12 cellular contexts compared by ENCODE assay signal in the genomic region with DNA sequence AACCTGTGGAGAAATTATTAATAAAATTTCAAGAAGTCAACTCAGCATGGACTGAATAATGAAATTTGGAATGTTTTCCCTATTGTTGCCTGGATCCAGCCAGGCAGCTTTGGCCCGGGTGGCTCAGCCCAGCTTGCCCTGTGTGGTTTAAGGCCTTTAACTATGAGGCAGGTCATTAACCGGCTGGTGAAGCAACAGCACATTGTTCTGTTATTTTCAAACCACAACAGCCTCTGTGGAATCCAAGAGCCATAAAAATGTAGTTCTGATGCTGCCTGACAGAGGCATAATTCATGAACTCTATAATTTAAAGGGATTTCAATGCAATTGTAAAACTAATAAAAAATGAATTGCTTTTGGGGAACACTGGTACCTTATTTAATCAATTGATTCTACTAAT.
A peak's percentile ranks its signal among the peaks of the same experiment; 100 is the strongest.
DNase-seq lines count a peak whose midpoint lies in the region; ATAC-seq, FAIRE-seq and TF ChIP-seq lines count a peak whose summit lies in the region.
"Had no signal": no experiment of that assay in that cellular context is flagged by ENCODE, and none has a peak within 500 bp of the region (broad histone marks: within the 10 kb centered on the region; RNA-seq: fewer than 3 reads in every experiment).

No MANE protein-coding gene starts in this region.

- no peak for TF ChIP-seq CTCF in astrocyte (IDR thresholded peaks at IDR 0.05; ENCODE audit: insufficient read depth, low read depth, low read length)

- H3K27me3 Mint-ChIP-seq in astrocyte (ENCODE audit: low read depth, unreplicated experiment): no peaks in the 10 kb centered on the region

- no peak for FAIRE-seq in astrocyte (lab: Jason Lieb, UNC)
- FAIRE-seq: H54, TTC549 had no signal

- H3K4me3 ChIP-seq in astrocyte (ENCODE audit: insufficient read depth, low read depth, low read length): no peak overlapping the region
- H3K4me3 ChIP-seq: hepatocyte had no signal

- H3K4me3 Mint-ChIP-seq in astrocyte (ENCODE audit: unreplicated experiment): no peak overlapping the region

- intact Hi-C loops in Right ventricle myocardium superior (cut with DNase I): no loop called here

- H3K27ac Mint-ChIP-seq in astrocyte (ENCODE audit: unreplicated experiment): peak overlapping the region; percentile 84

- H3K36me3 ChIP-seq in astrocyte (ENCODE audit: insufficient read depth, low read length): no peaks in the 10 kb centered on the region

- no peak overlapping the region for H2AFZ ChIP-seq in astrocyte (ENCODE audit: low read depth, low read length)
- H2AFZ ChIP-seq: hepatocyte had no signal

- H3K4me1 Mint-ChIP-seq in astrocyte (ENCODE audit: low read depth, unreplicated experiment): peaks cover 33% of the 10 kb centered on the region

- H3K4me2 ChIP-seq in astrocyte (ENCODE audit: low read length): peak overlapping the region; percentile 12
- H3K4me2 ChIP-seq: hepatocyte had no signal

- H3K79me2 ChIP-seq in astrocyte (ENCODE audit: insufficient read depth, low read length): no peaks in the 10 kb centered on the region
- H3K79me2 ChIP-seq: hepatocyte had no signal

- H3K9ac ChIP-seq in astrocyte (ENCODE audit: low read length): no peak overlapping the region

- peaks cover 18% of the 10 kb centered on the region for H3K4me1 ChIP-seq in astrocyte (ENCODE audit: insufficient read depth, low read length)

- no peaks in the 10 kb centered on the region for H3K9me3 Mint-ChIP-seq in astrocyte (ENCODE audit: unreplicated experiment)

- no peaks in the 10 kb centered on the region for H3K27me3 ChIP-seq in astrocyte (ENCODE audit: insufficient read depth, low read length)
- H3K27me3 ChIP-seq: hepatocyte had no signal

- H3K27ac ChIP-seq in astrocyte (ENCODE audit: low read depth, low read length): no peak overlapping the region
- H3K27ac ChIP-seq: hepatocyte had no signal

- no peak for ATAC-seq in GM19328 (IDR thresholded peaks at IDR 0.05; ENCODE audit: unreplicated experiment)
- ATAC-seq in Right ventricle myocardium superior (ENCODE audit: poor library complexity): no peak

- DNase-seq in NCI-H2107 treated with DMSO at 0.1 percent for 48 hours (lab: John Stamatoyannopoulos, UW; ENCODE audit: unreplicated experiment) (peak; percentile 31), NCI-H2107 (lab: John Stamatoyannopoulos, UW) (no peak), astrocyte (ENCODE audit: low read depth) (peak; percentile 90), left kidney (ENCODE audit: low read depth, low spot score) (peak; percentile 59), SW 1271 (lab: John Stamatoyannopoulos, UW) (no peak), Right ventricle myocardium superior (no peak), amygdala (lab: John Stamatoyannopoulos, UW) (no peak)
- DNase-seq: stimulated activated CD4-positive, alpha-beta T cell treated with anti-CD3 and anti-CD28 coated beads, Interleukin-2, amount 100 ng/mL, for 24 hours had no signal

- H3K9me3 ChIP-seq in astrocyte (ENCODE audit: insufficient read depth, low read depth, low read length): no peaks in the 10 kb centered on the region

- H3K36me3 Mint-ChIP-seq in astrocyte (ENCODE audit: low read depth, unreplicated experiment): no peaks in the 10 kb centered on the region

- no peaks in the 10 kb centered on the region for H4K20me1 ChIP-seq in astrocyte (ENCODE audit: insufficient read depth, low read length)

Comparison
In these comparisons a context has a peak if more than half of its experiments do, and no peak if none do; other contexts are left out.
1. DNase-seq: peak in NCI-H2107 treated with DMSO at 0.1 percent for 48 hours (single experiment), astrocyte (single experiment) and left kidney (single experiment); none in NCI-H2107 (single experiment), SW 1271 (0 of 2), Right ventricle myocardium superior (single experiment) and amygdala (0 of 56).